In genomic region chr1:25080294-25081209, GRCh38 we compare ENCODE assay signal across 14 cellular contexts.
DNase-seq lines count a peak whose midpoint lies in the region; ATAC-seq and TF ChIP-seq lines count a peak whose summit lies in the region.
"Had no signal": no experiment of that assay in that cellular context is flagged by ENCODE, and none has a peak within 500 bp of the region (broad histone marks: within the 10 kb centered on the region; RNA-seq: fewer than 3 reads in every experiment).

No MANE protein-coding gene starts in this region.

- no peak for TF ChIP-seq CTCF in NB4 (IDR thresholded peaks at IDR 0.05; ENCODE audit: low read depth, low read length)
- TF ChIP-seq CTCF in cardiac fibroblast (IDR thresholded peaks at IDR 0.05; ENCODE audit: low read depth, low read length), result no peak
- TF ChIP-seq CTCF in transverse colon (IDR thresholded peaks at IDR 0.05), result no peak

- no peaks in the 10 kb centered on the region for H3K36me3 ChIP-seq in transverse colon
- H3K36me3 ChIP-seq: left ventricle myocardium inferior had no signal

- no peaks in the 10 kb centered on the region for H3K27me3 ChIP-seq in transverse colon

- no peak overlapping the region for H3K27ac ChIP-seq in transverse colon
- H3K27ac ChIP-seq: coronary artery, left ventricle myocardium inferior had no signal

- H3K4me3 ChIP-seq in NB4 (ENCODE audit: low read depth, low read length), result no peak overlapping the region
- H3K4me3 ChIP-seq in cardiac fibroblast (replicated peaks in 1 of 2; ENCODE audit: low read depth in 2 of 2, low read length in 2 of 2), result no peak overlapping the region
- no peak overlapping the region for H3K4me3 ChIP-seq in transverse colon
- H3K4me3 ChIP-seq: coronary artery, left ventricle myocardium inferior had no signal

- no peak for ATAC-seq in GM19023 (IDR thresholded peaks at IDR 0.05; ENCODE audit: unreplicated experiment)

- WGBS in transverse colon (ENCODE audit: low coverage in 1 of 2), 2 donors, result 68 to 74% methylated on average over 4 to 8 of the region's 8 CpGs

- no peaks in the 10 kb centered on the region for H3K9me3 ChIP-seq in transverse colon

- no peak for TF ChIP-seq POLR2A in NB4 (IDR thresholded peaks at IDR 0.05; ENCODE audit: extremely low read depth, insufficient read length)
- no peak for TF ChIP-seq POLR2A in transverse colon (IDR thresholded peaks at IDR 0.05)

- in situ Hi-C loops in transverse colon (cut with MboI; ENCODE audit: low pct_ligation_motif_present in 1 of 4, low pct_unique_long_range_greater_than_20kb in 1 of 4, low sequenced_read_pairs in 3 of 4), result no loop called here

- no peak for TF ChIP-seq EP300 in transverse colon (IDR thresholded peaks at IDR 0.05; ENCODE audit: low read depth)

- peak; percentile 21 for DNase-seq in DMS53 (lab: John Stamatoyannopoulos, UW)
- no peak for DNase-seq in DMS53 treated with DMSO at 0.1 percent for 48 hours (lab: John Stamatoyannopoulos, UW; ENCODE audit: unreplicated experiment)
- DNase-seq in NB4 (ENCODE audit: low read depth), result peak; percentile 83
- DNase-seq in cardiac fibroblast (ENCODE audit: low read depth in 2 of 2), result peak; percentile 25 to 26
- peak; percentile 58 for DNase-seq in pons (ENCODE audit: low spot score)
- no peak for DNase-seq in transverse colon
- DNase-seq in stimulated activated CD4-positive, alpha-beta T cell treated with anti-CD3 and anti-CD28 coated beads, Interleukin-4, amount 100 ng/mL, for 24 hours, result no peak
- DNase-seq: 8988T; activated CD8-positive, alpha-beta memory T cell treated with anti-CD3 and anti-CD28 coated beads for 24 hours; activated naive CD8-positive, alpha-beta T cell treated with anti-CD3 and anti-CD28 coated beads for 36 hours; left ventricle myocardium inferior; occipital lobe had no signal

- H3K4me1 ChIP-seq in transverse colon, result no peaks in the 10 kb centered on the region
- H3K4me1 ChIP-seq: left ventricle myocardium inferior had no signal

- intact Hi-C loops in transverse colon (cut with DNase I; ENCODE audit: low total_unique reads), result no loop called here

Comparison
In these comparisons a context has a peak if more than half of its experiments do, and no peak if none do; other contexts are left out.
1. DNase-seq: peak in DMS53 (single experiment), NB4 (single experiment), cardiac fibroblast (2 of 2) and pons (single experiment); none in DMS53 treated with DMSO at 0.1 percent for 48 hours (single experiment), transverse colon (single experiment) and stimulated activated CD4-positive, alpha-beta T cell treated with anti-CD3 and anti-CD28 coated beads, Interleukin-4, amount 100 ng/mL, for 24 hours (single experiment).